In the genomic region with DNA sequence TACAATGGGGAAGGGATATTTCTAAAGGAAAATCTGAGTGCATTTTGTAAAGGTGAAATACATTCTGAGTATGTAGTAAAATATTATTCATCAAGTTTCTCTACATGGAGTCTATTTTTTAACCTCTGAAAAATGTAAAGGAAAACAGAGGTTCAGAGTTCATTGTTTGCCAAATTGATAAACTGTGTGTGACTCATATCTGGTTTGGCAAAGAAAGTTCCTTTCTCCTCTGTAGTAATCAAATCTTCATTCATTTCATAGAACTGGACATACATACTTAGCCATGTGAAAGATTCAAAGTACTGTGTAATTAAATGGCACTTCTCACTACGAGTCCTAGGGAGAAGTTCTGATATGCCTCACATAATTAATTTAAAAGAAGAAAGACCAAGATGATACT, we compare ENCODE assay signal across 28 cellular contexts.
DNase-seq lines count a peak whose midpoint lies in the region; ATAC-seq and TF ChIP-seq lines count a peak whose summit lies in the region.
"Had no signal": no experiment of that assay in that cellular context is flagged by ENCODE, and none has a peak within 500 bp of the region (broad histone marks: within the 10 kb centered on the region; RNA-seq: fewer than 3 reads in every experiment).

No MANE protein-coding gene starts in this region.

- TF ChIP-seq CTCF in MCF 10A (IDR thresholded peaks at IDR 0.05; ENCODE audit: unreplicated experiment) (no peak), breast epithelium (IDR thresholded peaks at IDR 0.05) (no peak), mammary epithelial cell (conservative IDR thresholded peaks at IDR 0.05 in 1 of 2, IDR thresholded peaks at IDR 0.05 in 1 of 2; ENCODE audit: extremely low read depth in 1 of 2, insufficient read depth in 1 of 2, low read depth in 1 of 2, low read length in 2 of 2) (no peak), hepatocyte (IDR thresholded peaks at IDR 0.05; ENCODE audit: poor library complexity) (no peak)

- no peak overlapping the region for H3K27ac Mint-ChIP-seq in MCF 10A (ENCODE audit: low read depth, unreplicated experiment)
- H3K27ac Mint-ChIP-seq in activated CD4-positive, alpha-beta T cell treated with anti-CD3 and anti-CD28 coated beads, Interleukin-2, amount 10 ng/mL, durations not matched to agents 7 days and 5 days, result no peak overlapping the region
- H3K27ac Mint-ChIP-seq: activated CD8-positive, alpha-beta T cell treated with anti-CD3 and anti-CD28 coated beads, Interleukin-2, amount 10 ng/mL, durations not matched to agents 7 days and 5 days; activated naive CD4-positive, alpha-beta T cell treated with anti-CD3 and anti-CD28 coated beads, Interleukin-2, amount 50 U/mL, for 24 hours; activated T-helper 2 cell treated with anti-CD3 and anti-CD28 coated beads, Interferon-gamma antibody, Interleukin-2, Interleukin-4, amounts not matched to agents 10 μg/mL and 5 μg/mL and 100 μg/mL, durations not matched to agents 14 hours and 24 hours and 36 hours; B cell; CD8-positive, alpha-beta memory T cell; IgD-negative memory B cell; memory B cell; progenitor cell of endocrine pancreas had no signal

- DNase-seq in MCF 10A (ENCODE audit: unreplicated experiment) (peak; percentile 16), breast epithelium (ENCODE audit: low spot score in 2 of 2) (no peak), mammary epithelial cell (peak; percentile 20), hepatocyte (ENCODE audit: low spot score) (no peak)
- no peak for DNase-seq in activated CD4-positive, alpha-beta T cell treated with anti-CD3 and anti-CD28 coated beads, Interleukin-2, amount 10 ng/mL, durations not matched to agents 7 days and 5 days
- DNase-seq: activated CD4-positive, alpha-beta T cell treated with anti-CD3 and anti-CD28 coated beads for 1 hour; activated CD8-positive, alpha-beta T cell treated with anti-CD3 and anti-CD28 coated beads, Interleukin-2, amount 10 ng/mL, durations not matched to agents 7 days and 5 days; CD8-positive, alpha-beta memory T cell; glutamatergic neuron; NCI-H2029; right lobe of liver; SHP77 treated with DMSO at 0.1 percent for 48 hours; stimulated activated CD4-positive, alpha-beta T cell treated with anti-CD3 and anti-CD28 coated beads, Interleukin-15, amount 100 ng/mL, for 24 hours; stimulated activated naive CD4-positive, alpha-beta T cell; T-helper 1 cell; testis had no signal

- H3K4me1 ChIP-seq in breast epithelium, result no peaks in the 10 kb centered on the region
- H3K4me1 ChIP-seq in mammary epithelial cell (ENCODE audit: insufficient read depth, low read length), result no peaks in the 10 kb centered on the region
- H3K4me1 ChIP-seq in hepatocyte (ENCODE audit: insufficient read depth), result peaks cover 10% of the 10 kb centered on the region
- H3K4me1 ChIP-seq: right lobe of liver, testis had no signal

- no peaks in the 10 kb centered on the region for H3K27me3 Mint-ChIP-seq in MCF 10A (ENCODE audit: insufficient read depth, unreplicated experiment)
- H3K27me3 Mint-ChIP-seq in activated CD4-positive, alpha-beta T cell treated with anti-CD3 and anti-CD28 coated beads, Interleukin-2, amount 10 ng/mL, durations not matched to agents 7 days and 5 days, result no peaks in the 10 kb centered on the region
- H3K27me3 Mint-ChIP-seq: activated naive CD4-positive, alpha-beta T cell treated with anti-CD3 and anti-CD28 coated beads, Interleukin-2, amount 50 U/mL, for 24 hours; central memory CD8-positive, alpha-beta T cell; IgD-negative memory B cell had no signal

- no peaks in the 10 kb centered on the region for H3K9me2 ChIP-seq in hepatocyte (replicated peaks; ENCODE audit: insufficient read depth)

- H3K4me3 ChIP-seq in breast epithelium (no peak overlapping the region), mammary epithelial cell (replicated peaks in 1 of 3; ENCODE audit: insufficient read depth in 1 of 3, low read depth in 2 of 3, low read length in 3 of 3) (no peak overlapping the region), hepatocyte (no peak overlapping the region)
- H3K4me3 ChIP-seq: right lobe of liver, testis, vagina had no signal

- H3K27me3 ChIP-seq in breast epithelium (no peaks in the 10 kb centered on the region), mammary epithelial cell (ENCODE audit: insufficient read depth, low read length) (no peaks in the 10 kb centered on the region), hepatocyte (no peaks in the 10 kb centered on the region)
- H3K27me3 ChIP-seq: right lobe of liver, testis, vagina had no signal

- H3K9me3 ChIP-seq in breast epithelium (no peaks in the 10 kb centered on the region), mammary epithelial cell (replicated peaks; ENCODE audit: insufficient read depth, low read length) (peaks cover 3% of the 10 kb centered on the region), hepatocyte (ENCODE audit: low read depth) (no peaks in the 10 kb centered on the region)
- H3K9me3 ChIP-seq: right lobe of liver, testis, vagina had no signal

- ATAC-seq in GM19455 (IDR thresholded peaks at IDR 0.05; ENCODE audit: unreplicated experiment), result no peak
- no peak for ATAC-seq in HG02885 (IDR thresholded peaks at IDR 0.05; ENCODE audit: poor library complexity, unreplicated experiment)
- ATAC-seq in GM19023 (IDR thresholded peaks at IDR 0.05; ENCODE audit: unreplicated experiment), result no peak
- ATAC-seq: activated CD8-positive, alpha-beta T cell treated with anti-CD3 and anti-CD28 coated beads, Interleukin-2, amount 10 ng/mL, durations not matched to agents 7 days and 5 days; Panc1 had no signal

- no peak overlapping the region for H2AFZ ChIP-seq in mammary epithelial cell (ENCODE audit: low read depth, low read length)
- H2AFZ ChIP-seq in hepatocyte, result no peak overlapping the region

- in situ Hi-C loops in mammary epithelial cell (cut with MboI; ENCODE audit: low sequenced_read_pairs in 2 of 2), result no loop called here

- dilution Hi-C loops in mammary epithelial cell (cut with HindIII; ENCODE audit: low sequenced_read_pairs), result no loop called here

- H3K36me3 Mint-ChIP-seq in MCF 10A (ENCODE audit: insufficient read depth, unreplicated experiment), result no peaks in the 10 kb centered on the region
- H3K36me3 Mint-ChIP-seq in activated CD4-positive, alpha-beta T cell treated with anti-CD3 and anti-CD28 coated beads, Interleukin-2, amount 10 ng/mL, durations not matched to agents 7 days and 5 days (ENCODE audit: low read depth), result no peaks in the 10 kb centered on the region
- H3K36me3 Mint-ChIP-seq: activated naive CD4-positive, alpha-beta T cell treated with anti-CD3 and anti-CD28 coated beads, Interleukin-2, amount 50 U/mL, for 24 hours; CD8-positive, alpha-beta memory T cell; IgD-negative memory B cell; memory B cell had no signal

- H3K9me3 Mint-ChIP-seq in MCF 10A (ENCODE audit: unreplicated experiment), result peaks cover 7% of the 10 kb centered on the region
- peaks cover 4% of the 10 kb centered on the region for H3K9me3 Mint-ChIP-seq in activated CD4-positive, alpha-beta T cell treated with anti-CD3 and anti-CD28 coated beads, Interleukin-2, amount 10 ng/mL, durations not matched to agents 7 days and 5 days
- H3K9me3 Mint-ChIP-seq: activated T-helper 2 cell treated with anti-CD3 and anti-CD28 coated beads, Interferon-gamma antibody, Interleukin-2, Interleukin-4, amounts not matched to agents 10 μg/mL and 5 μg/mL and 100 μg/mL, durations not matched to agents 14 hours and 24 hours and 36 hours had no signal

- H3K36me3 ChIP-seq in breast epithelium (no peaks in the 10 kb centered on the region), mammary epithelial cell (ENCODE audit: insufficient read depth, low read length) (no peaks in the 10 kb centered on the region), hepatocyte (replicated peaks; ENCODE audit: insufficient read depth, low read depth) (no peaks in the 10 kb centered on the region)
- H3K36me3 ChIP-seq: right lobe of liver, vagina had no signal

- intact Hi-C loops in MCF 10A (cut with micrococcal nuclease) (no loop called here), breast epithelium (cut with DNase I; ENCODE audit: low total_unique reads) (no loop called here), mammary epithelial cell (cut with micrococcal nuclease) (no loop called here)

- H3K27ac ChIP-seq in breast epithelium (no peak overlapping the region), mammary epithelial cell (ENCODE audit: insufficient read depth, low read depth, low read length) (no peak overlapping the region), hepatocyte (peak overlapping the region; percentile 79)
- H3K27ac ChIP-seq: testis, vagina had no signal

- 50% methylated on average over 1 of the region's 1 CpG for WGBS in mammary epithelial cell (ENCODE audit: low coverage, missing lambda C conversion rate)
- 59% methylated on average over 1 of the region's 1 CpG for WGBS in hepatocyte (ENCODE audit: low lambda C conversion rate, missing lambda C conversion rate)

- TF ChIP-seq POLR2A in breast epithelium (IDR thresholded peaks at IDR 0.05), result no peak

- POLR2A ChIA-PET in MCF 10A (lab: Yijun Ruan, JAX), result interaction anchor here (0.7 kb wide), 1 partner anchor 100 kb away, joined by 3 read pairs; no protein-coding TSS in a partner anchor
- POLR2A ChIA-PET in activated CD4-positive, alpha-beta T cell treated with anti-CD3 and anti-CD28 coated beads, Interleukin-2, amount 10 ng/mL, durations not matched to agents 7 days and 5 days (lab: Charles Lee), result no interaction called here

- no peaks in the 10 kb centered on the region for H3K79me2 ChIP-seq in mammary epithelial cell (ENCODE audit: insufficient read depth, low read length)
- H3K79me2 ChIP-seq in hepatocyte, result no peaks in the 10 kb centered on the region

- BruUV-seq in MCF 10A (replicated peaks; lab: Mats Ljungman, UMichigan), result no TSS peak
- no TSS peak for BruUV-seq in mammary epithelial cell (replicated peaks; lab: Mats Ljungman, UMichigan)

- H3K4me2 ChIP-seq in mammary epithelial cell (ENCODE audit: insufficient read depth, low read depth, low read length) (no peak overlapping the region), hepatocyte (peak overlapping the region; percentile 11)

- H3K4me3 Mint-ChIP-seq in MCF 10A (ENCODE audit: unreplicated experiment), result no peak overlapping the region
- H3K4me3 Mint-ChIP-seq in activated CD4-positive, alpha-beta T cell treated with anti-CD3 and anti-CD28 coated beads, Interleukin-2, amount 10 ng/mL, durations not matched to agents 7 days and 5 days, result no peak overlapping the region
- H3K4me3 Mint-ChIP-seq: activated CD8-positive, alpha-beta T cell treated with anti-CD3 and anti-CD28 coated beads, Interleukin-2, amount 10 ng/mL, durations not matched to agents 7 days and 5 days; activated naive CD4-positive, alpha-beta T cell treated with anti-CD3 and anti-CD28 coated beads, Interleukin-2, amount 50 U/mL, for 24 hours; B cell; CD8-positive, alpha-beta memory T cell; central memory CD8-positive, alpha-beta T cell; IgD-negative memory B cell; memory B cell had no signal

- H3K9ac ChIP-seq in mammary epithelial cell (ENCODE audit: insufficient read depth, low read length), result no peak overlapping the region

- H4K20me1 ChIP-seq in mammary epithelial cell (ENCODE audit: insufficient read depth, low read length), result no peaks in the 10 kb centered on the region
- H4K20me1 ChIP-seq in hepatocyte (ENCODE audit: insufficient read depth, poor library complexity, severe bottlenecking), result no peaks in the 10 kb centered on the region

- H3K4me1 Mint-ChIP-seq in MCF 10A (ENCODE audit: insufficient read depth, unreplicated experiment), result peaks cover 31% of the 10 kb centered on the region
- no peaks in the 10 kb centered on the region for H3K4me1 Mint-ChIP-seq in activated CD4-positive, alpha-beta T cell treated with anti-CD3 and anti-CD28 coated beads, Interleukin-2, amount 10 ng/mL, durations not matched to agents 7 days and 5 days
- H3K4me1 Mint-ChIP-seq: activated naive CD4-positive, alpha-beta T cell treated with anti-CD3 and anti-CD28 coated beads, Interleukin-2, amount 50 U/mL, for 24 hours; B cell; CD8-positive, alpha-beta memory T cell; central memory CD8-positive, alpha-beta T cell; memory B cell had no signal

- CTCF ChIA-PET in MCF 10A (lab: Yijun Ruan, JAX) (interaction anchor here (0.8 kb wide), 1 partner anchor 187 kb away, joined by 3 read pairs; no protein-coding TSS in a partner anchor), mammary epithelial cell (lab: Charles Lee; ENCODE audit: low non-redundant PET) (no interaction called here)
- CTCF ChIA-PET in activated CD4-positive, alpha-beta T cell treated with anti-CD3 and anti-CD28 coated beads, Interleukin-2, amount 10 ng/mL, durations not matched to agents 7 days and 5 days (lab: Charles Lee), result no interaction called here

Comparison
In these comparisons a context has a peak if more than half of its experiments do, and no peak if none do; other contexts are left out.
1. DNase-seq: peak in MCF 10A (single experiment) and mammary epithelial cell (single experiment); none in breast epithelium (0 of 2), hepatocyte (single experiment) and activated CD4-positive, alpha-beta T cell treated with anti-CD3 and anti-CD28 coated beads, Interleukin-2, amount 10 ng/mL, durations not matched to agents 7 days and 5 days (single experiment).